5 cellular contexts compared by ENCODE assay signal in genomic region chr22:18511327-18511726, GRCh38. TPM values are rescaled to one million over a fixed set of nuclear protein-coding genes. Genes with fewer than 3 reads are reported as not detected.
"Had no signal": no experiment of that assay in that cellular context is flagged by ENCODE, and none has a peak within 500 bp of the region (broad histone marks: within the 10 kb centered on the region; RNA-seq: fewer than 3 reads in every experiment).

No MANE protein-coding gene starts in this region.

RNA-seq across cellular contexts. Expression of gene GGTLC3, which starts 6.6 kb away (rescaled TPM):
- total RNA-seq: GM23338, H1, H9, HFFc6, HT1080 had no signal
